ENCODE assay signal across 12 cellular contexts in the genomic region with DNA sequence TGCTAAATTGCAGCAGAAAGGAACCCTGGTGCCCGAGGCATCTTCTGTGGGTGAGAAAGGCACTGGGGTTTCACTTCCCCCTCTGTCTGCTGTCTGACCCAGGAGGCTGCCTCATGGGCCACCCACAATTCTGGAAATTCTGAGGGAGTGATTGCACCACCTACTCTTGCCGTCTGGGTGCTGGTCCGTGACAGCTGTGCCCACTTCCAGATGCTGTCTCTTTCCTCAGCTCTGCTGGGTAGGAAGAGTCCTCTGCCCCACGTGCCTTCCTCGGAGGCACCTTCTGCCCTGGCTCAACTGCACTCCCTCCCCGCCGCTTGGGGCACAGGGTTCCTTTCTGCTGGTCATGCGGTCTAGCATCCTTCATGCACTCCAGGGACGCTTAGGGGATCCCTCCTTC.
DNase-seq lines count a peak whose midpoint lies in the region; ATAC-seq and TF ChIP-seq lines count a peak whose summit lies in the region.
"Had no signal": no experiment of that assay in that cellular context is flagged by ENCODE, and none has a peak within 500 bp of the region (broad histone marks: within the 10 kb centered on the region; RNA-seq: fewer than 3 reads in every experiment).

No MANE protein-coding gene starts in this region.

- H3K27ac Mint-ChIP-seq in GM23338: no peak overlapping the region
- no peak overlapping the region for H3K27ac Mint-ChIP-seq in activated CD8-positive, alpha-beta memory T cell treated with anti-CD3 and anti-CD28 coated beads, Interleukin-2, amount 10 ng/mL, durations not matched to agents 7 days and 5 days
- H3K27ac Mint-ChIP-seq: activated T-cell treated with anti-CD3 and anti-CD28 coated beads, Interleukin-2, amount 50 U/mL, for 72 hours had no signal

- no peaks in the 10 kb centered on the region for H3F3A ChIP-seq in GM23338 (replicated peaks; ENCODE audit: low read depth)

- H3K27me3 ChIP-seq in GM23338 (ENCODE audit: insufficient read depth) (no peaks in the 10 kb centered on the region), heart left ventricle (no peaks in the 10 kb centered on the region), sigmoid colon (no peaks in the 10 kb centered on the region)

- peaks cover 1% of the 10 kb centered on the region for H3K27me3 Mint-ChIP-seq in GM23338 (ENCODE audit: insufficient read depth, low read depth, poor library complexity)
- H3K27me3 Mint-ChIP-seq in activated CD8-positive, alpha-beta memory T cell treated with anti-CD3 and anti-CD28 coated beads, Interleukin-2, amount 10 ng/mL, durations not matched to agents 7 days and 5 days: no peaks in the 10 kb centered on the region

- H3K79me2 ChIP-seq in GM23338 (replicated peaks; ENCODE audit: insufficient read depth): no peaks in the 10 kb centered on the region

- H3K36me3 ChIP-seq in GM23338 (ENCODE audit: insufficient read depth): peaks cover 17% of the 10 kb centered on the region
- H3K36me3 ChIP-seq in heart left ventricle: peaks cover 0 to 99% (median 91%) of the 10 kb centered on the region in 9 donors
- peaks cover 37 to 98% (median 85%) of the 10 kb centered on the region in 4 donors for H3K36me3 ChIP-seq in sigmoid colon

- no peaks in the 10 kb centered on the region for H3K9me3 Mint-ChIP-seq in GM23338
- no peaks in the 10 kb centered on the region for H3K9me3 Mint-ChIP-seq in activated CD8-positive, alpha-beta memory T cell treated with anti-CD3 and anti-CD28 coated beads, Interleukin-2, amount 10 ng/mL, durations not matched to agents 7 days and 5 days (ENCODE audit: low read depth)
- H3K9me3 Mint-ChIP-seq: activated T-cell treated with anti-CD3 and anti-CD28 coated beads, Interleukin-2, amount 50 U/mL, for 72 hours had no signal

- no peaks in the 10 kb centered on the region for H3K9me3 ChIP-seq in heart left ventricle
- no peaks in the 10 kb centered on the region for H3K9me3 ChIP-seq in sigmoid colon

- ATAC-seq in GM23338 (no peak), heart left ventricle (peak; percentile 28 to 57 (median 43)), GM19351 (IDR thresholded peaks at IDR 0.05; ENCODE audit: unreplicated experiment) (no peak)
- ATAC-seq in activated CD8-positive, alpha-beta memory T cell treated with anti-CD3 and anti-CD28 coated beads, Interleukin-2, amount 10 ng/mL, durations not matched to agents 7 days and 5 days: no peak
- ATAC-seq: activated T-cell treated with anti-CD3 and anti-CD28 coated beads, Interleukin-2, amount 50 U/mL, for 72 hours had no signal

- peaks cover 4% of the 10 kb centered on the region; the same call in 1 of the 3 replicates for H3K4me1 Mint-ChIP-seq in GM23338
- H3K4me1 Mint-ChIP-seq in activated CD8-positive, alpha-beta memory T cell treated with anti-CD3 and anti-CD28 coated beads, Interleukin-2, amount 10 ng/mL, durations not matched to agents 7 days and 5 days: no peaks in the 10 kb centered on the region

- no peaks in the 10 kb centered on the region for H4K20me1 ChIP-seq in GM23338 (replicated peaks; ENCODE audit: insufficient read depth)

- no peak for TF ChIP-seq EP300 in sigmoid colon (IDR thresholded peaks at IDR 0.05)

- H3K27ac ChIP-seq in GM23338 (ENCODE audit: low read depth) (0 out of 2 replicates have a peak overlapping the region, but pooled peaks have one; percentile 14), heart left ventricle (peak overlapping the region in 1 of 12 donors; percentile 86), sigmoid colon (peak overlapping the region in 1 of 4 donors; percentile 53)

- H2AFZ ChIP-seq in GM23338: no peak overlapping the region

- intact Hi-C loops in heart left ventricle (cut with DNase I): no loop called here
- intact Hi-C loops in sigmoid colon (cut with DNase I): no loop called here

- DNase-seq in GM23338 (ENCODE audit: low spot score): no peak
- DNase-seq in RPMI7951 (ENCODE audit: low read depth): peak; percentile 40
- DNase-seq in heart left ventricle: peak in 4 of 5 donors; percentile 44 to 67 (median 52)
- DNase-seq in sigmoid colon: peak; percentile 80
- no peak for DNase-seq in HuH-7.5 (ENCODE audit: low spot score)
- DNase-seq in activated CD8-positive, alpha-beta memory T cell treated with anti-CD3 and anti-CD28 coated beads, Interleukin-2, amount 10 ng/mL, durations not matched to agents 7 days and 5 days: no peak
- DNase-seq in stimulated activated CD4-positive, alpha-beta T cell treated with anti-CD3 and anti-CD28 coated beads, Interleukin-15, amount 100 ng/mL, for 24 hours: no peak
- DNase-seq: activated CD4-positive, CD25-positive, alpha-beta regulatory T cell; activated T-cell treated with anti-CD3 and anti-CD28 coated beads, Interleukin-2, amount 50 U/mL, for 72 hours; Kasumi-1; SHP77 had no signal

- CTCF ChIA-PET in activated CD8-positive, alpha-beta memory T cell treated with anti-CD3 and anti-CD28 coated beads, Interleukin-2, amount 10 ng/mL, durations not matched to agents 7 days and 5 days (lab: Charles Lee): no interaction called here

- no peaks in the 10 kb centered on the region for H3K9me2 ChIP-seq in GM23338 (ENCODE audit: insufficient read depth)

- TF ChIP-seq POLR2A in heart left ventricle (IDR thresholded peaks at IDR 0.05) (no peak), sigmoid colon (IDR thresholded peaks at IDR 0.05) (no peak)

- peaks cover 66% of the 10 kb centered on the region for H3K36me3 Mint-ChIP-seq in GM23338 (ENCODE audit: low read depth)
- H3K36me3 Mint-ChIP-seq in activated CD8-positive, alpha-beta memory T cell treated with anti-CD3 and anti-CD28 coated beads, Interleukin-2, amount 10 ng/mL, durations not matched to agents 7 days and 5 days: no peaks in the 10 kb centered on the region

- no peak overlapping the region for H3K4me3 Mint-ChIP-seq in GM23338
- no peak overlapping the region for H3K4me3 Mint-ChIP-seq in activated CD8-positive, alpha-beta memory T cell treated with anti-CD3 and anti-CD28 coated beads, Interleukin-2, amount 10 ng/mL, durations not matched to agents 7 days and 5 days
- H3K4me3 Mint-ChIP-seq: activated T-cell treated with anti-CD3 and anti-CD28 coated beads, Interleukin-2, amount 50 U/mL, for 72 hours had no signal

- TF ChIP-seq CTCF in GM23338 (conservative IDR thresholded peaks at IDR 0.05; ENCODE audit: low read depth in 2 of 2) (no peak), heart left ventricle (IDR thresholded peaks at IDR 0.05) (no peak), sigmoid colon (IDR thresholded peaks at IDR 0.05) (no peak)

- H3K4me3 ChIP-seq in GM23338 (no peak overlapping the region), heart left ventricle (no peak overlapping the region), sigmoid colon (no peak overlapping the region)

- H3K4me1 ChIP-seq in GM23338 (ENCODE audit: insufficient read depth) (no peaks in the 10 kb centered on the region), heart left ventricle (peaks cover 0 to 65% (median 0%) of the 10 kb centered on the region in 12 donors), sigmoid colon (peaks cover 0 to 6% (median 0%) of the 10 kb centered on the region in 4 donors)

- H3K4me2 ChIP-seq in GM23338: no peak overlapping the region

- WGBS in heart left ventricle, 4 donors: 77 to 86% (median 85%) methylated on average over 9 of the region's 9 CpGs
- WGBS in sigmoid colon, 2 donors: 72 to 79% methylated on average over 9 of the region's 9 CpGs

TF ChIP-seq in GM23338, 12 proteins besides CTCF, POLR2A, EP300 and RAD21 (continues in another document):
- TF ChIP-seq ZNF114 (CRISPR knock-in tag; IDR thresholded peaks at IDR 0.05) (no peak), NANOG (IDR thresholded peaks at IDR 0.05; ENCODE audit: borderline replicate concordance) (no peak), EZH2phosphoT487 (IDR thresholded peaks at IDR 0.05; ENCODE audit: unreplicated experiment) (no peak), EZH2 (IDR thresholded peaks at IDR 0.05; ENCODE audit: low read depth, unreplicated experiment) (no peak), STAT1 (IDR thresholded peaks at IDR 0.05; ENCODE audit: unreplicated experiment) (no peak), ETS1 (IDR thresholded peaks at IDR 0.05) (no peak), CREB1 (CRISPR knock-in tag; IDR thresholded peaks at IDR 0.05; ENCODE audit: low read depth) (no peak)
- TF ChIP-seq, protein P1, sequence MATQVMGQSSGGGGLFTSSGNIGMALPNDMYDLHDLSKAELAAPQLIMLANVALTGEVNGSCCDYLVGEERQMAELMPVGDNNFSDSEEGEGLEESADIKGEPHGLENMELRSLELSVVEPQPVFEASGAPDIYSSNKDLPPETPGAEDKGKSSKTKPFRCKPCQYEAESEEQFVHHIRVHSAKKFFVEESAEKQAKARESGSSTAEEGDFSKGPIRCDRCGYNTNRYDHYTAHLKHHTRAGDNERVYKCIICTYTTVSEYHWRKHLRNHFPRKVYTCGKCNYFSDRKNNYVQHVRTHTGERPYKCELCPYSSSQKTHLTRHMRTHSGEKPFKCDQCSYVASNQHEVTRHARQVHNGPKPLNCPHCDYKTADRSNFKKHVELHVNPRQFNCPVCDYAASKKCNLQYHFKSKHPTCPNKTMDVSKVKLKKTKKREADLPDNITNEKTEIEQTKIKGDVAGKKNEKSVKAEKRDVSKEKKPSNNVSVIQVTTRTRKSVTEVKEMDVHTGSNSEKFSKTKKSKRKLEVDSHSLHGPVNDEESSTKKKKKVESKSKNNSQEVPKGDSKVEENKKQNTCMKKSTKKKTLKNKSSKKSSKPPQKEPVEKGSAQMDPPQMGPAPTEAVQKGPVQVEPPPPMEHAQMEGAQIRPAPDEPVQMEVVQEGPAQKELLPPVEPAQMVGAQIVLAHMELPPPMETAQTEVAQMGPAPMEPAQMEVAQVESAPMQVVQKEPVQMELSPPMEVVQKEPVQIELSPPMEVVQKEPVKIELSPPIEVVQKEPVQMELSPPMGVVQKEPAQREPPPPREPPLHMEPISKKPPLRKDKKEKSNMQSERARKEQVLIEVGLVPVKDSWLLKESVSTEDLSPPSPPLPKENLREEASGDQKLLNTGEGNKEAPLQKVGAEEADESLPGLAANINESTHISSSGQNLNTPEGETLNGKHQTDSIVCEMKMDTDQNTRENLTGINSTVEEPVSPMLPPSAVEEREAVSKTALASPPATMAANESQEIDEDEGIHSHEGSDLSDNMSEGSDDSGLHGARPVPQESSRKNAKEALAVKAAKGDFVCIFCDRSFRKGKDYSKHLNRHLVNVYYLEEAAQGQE (IDR thresholded peaks at IDR 0.05; ENCODE audit: unreplicated experiment): no peak

Comparison
In these comparisons a context has a peak if more than half of its experiments do, and no peak if none do; other contexts are left out.
1. ATAC-seq: peak in heart left ventricle (4 of 4); none in GM23338 (single experiment), activated CD8-positive, alpha-beta memory T cell treated with anti-CD3 and anti-CD28 coated beads, Interleukin-2, amount 10 ng/mL, durations not matched to agents 7 days and 5 days (single experiment) and GM19351 (single experiment).
2. DNase-seq: peak in RPMI7951 (single experiment), heart left ventricle (4 of 5) and sigmoid colon (single experiment); none in GM23338 (single experiment), HuH-7.5 (single experiment), activated CD8-positive, alpha-beta memory T cell treated with anti-CD3 and anti-CD28 coated beads, Interleukin-2, amount 10 ng/mL, durations not matched to agents 7 days and 5 days (single experiment) and stimulated activated CD4-positive, alpha-beta T cell treated with anti-CD3 and anti-CD28 coated beads, Interleukin-15, amount 100 ng/mL, for 24 hours (single experiment).